ENCODE assay signal across 1 cellular context in genomic region chr13:49635599-49636433, GRCh38.
TF ChIP-seq lines count a peak whose summit lies in the region.

No MANE protein-coding gene starts in this region.

TF ChIP-seq in endothelial cell of umbilical vein, 7 proteins besides CTCF, POLR2A, EP300 and RAD21:
- TF ChIP-seq EZH2 (IDR thresholded peaks at IDR 0.05; ENCODE audit: borderline replicate concordance, low read depth, low read length, severe bottlenecking) (no peak), FOS (IDR thresholded peaks at IDR 0.05; ENCODE audit: borderline replicate concordance, insufficient read depth, low read length) (no peak), GATA2 (IDR thresholded peaks at IDR 0.05; ENCODE audit: insufficient read depth, insufficient read length, low read depth, low read length) (no peak), JUN (IDR thresholded peaks at IDR 0.05; ENCODE audit: borderline replicate concordance, insufficient read depth, insufficient read length, low read depth) (no peak), POLR2AphosphoS5 (IDR thresholded peaks at IDR 0.05; ENCODE audit: insufficient read depth, low read depth, low read length) (no peak), MYC (IDR thresholded peaks at IDR 0.05; ENCODE audit: low read depth, low read length) (no peak)
- TF ChIP-seq, protein P1, sequence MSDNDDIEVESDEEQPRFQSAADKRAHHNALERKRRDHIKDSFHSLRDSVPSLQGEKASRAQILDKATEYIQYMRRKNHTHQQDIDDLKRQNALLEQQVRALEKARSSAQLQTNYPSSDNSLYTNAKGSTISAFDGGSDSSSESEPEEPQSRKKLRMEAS (IDR thresholded peaks at IDR 0.05; ENCODE audit: insufficient read depth, insufficient read length) = no peak
